8 cellular contexts compared by ENCODE assay signal in the genomic region with DNA sequence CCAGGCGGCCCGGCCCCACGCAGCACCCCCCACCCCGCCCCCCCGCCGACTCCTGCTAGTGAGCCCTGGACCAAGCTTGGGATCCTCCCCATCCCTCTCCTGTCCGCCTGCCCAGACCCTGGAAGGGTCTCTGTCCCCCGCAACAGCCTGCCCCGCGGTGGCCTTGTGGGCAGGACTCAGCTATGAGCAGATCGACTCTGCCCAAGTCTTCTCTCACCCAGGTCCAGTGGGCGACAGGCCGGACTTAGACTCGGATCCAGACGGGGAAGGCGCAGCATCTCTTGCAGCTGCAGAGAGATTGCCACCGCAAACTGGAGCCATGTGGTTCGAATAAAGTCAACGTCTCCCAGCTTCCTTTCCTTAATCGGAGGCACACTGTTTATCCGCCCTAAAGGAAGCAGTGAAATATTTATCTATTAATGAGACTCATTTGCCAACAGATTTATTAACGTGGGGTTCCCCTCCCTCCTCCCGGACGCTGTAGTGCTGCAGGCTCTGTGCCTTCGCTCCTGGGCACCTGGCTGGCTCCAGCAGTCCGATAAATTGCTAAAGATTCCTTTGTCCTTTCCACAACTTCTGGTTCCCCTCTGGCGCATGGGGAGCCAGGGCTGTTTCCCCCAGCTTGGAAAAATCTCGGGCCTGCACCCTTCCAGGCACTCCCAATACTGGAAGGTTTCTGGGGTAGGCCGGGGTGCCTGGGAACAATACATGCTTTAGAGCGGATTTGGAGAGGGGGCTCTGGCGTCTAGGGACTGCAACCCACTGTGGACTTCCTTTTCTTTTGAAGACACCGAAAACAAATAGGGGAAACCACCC. TPM values are rescaled to one million over a fixed set of nuclear protein-coding genes. Genes with fewer than 3 reads are reported as not detected.
DNase-seq lines count a peak whose midpoint lies in the region; FAIRE-seq and TF ChIP-seq lines count a peak whose summit lies in the region.
"Had no signal": no experiment of that assay in that cellular context is flagged by ENCODE, and none has a peak within 500 bp of the region (broad histone marks: within the 10 kb centered on the region; RNA-seq: fewer than 3 reads in every experiment).

No MANE protein-coding gene starts in this region.

- no peak overlapping the region for H4K5ac ChIP-seq in H9 (ENCODE audit: insufficient read length, low read depth, low read length)

- H2BK15ac ChIP-seq in H9 (ENCODE audit: low read depth, low read length) = no peak overlapping the region
- no peak overlapping the region for H2BK15ac ChIP-seq in neuronal stem cell (ENCODE audit: low read length)

- no peak overlapping the region for H4K91ac ChIP-seq in H9 (ENCODE audit: insufficient read length, low read depth, low read length)
- H4K91ac ChIP-seq in neuronal stem cell (ENCODE audit: low read depth, low read length, poor library complexity) = no peak overlapping the region

- no peaks in the 10 kb centered on the region for H4K20me1 ChIP-seq in H9 (ENCODE audit: control insufficient read depth, insufficient read depth, insufficient read length)

- H3K9me3 ChIP-seq in H9 (ENCODE audit: control insufficient read depth, low read depth, low read length) = no peaks in the 10 kb centered on the region
- H3K9me3 ChIP-seq in neuronal stem cell (replicated peaks in 1 of 2; ENCODE audit: control insufficient read depth in 2 of 2, insufficient read depth in 1 of 2, low read depth in 1 of 2, low read length in 2 of 2) = peaks cover 25 to 38% of the 10 kb centered on the region in 2 donors

- no peak overlapping the region for H3K56ac ChIP-seq in H9 (ENCODE audit: insufficient read length, low read depth, low read length)

- H3K23ac ChIP-seq in H9 (ENCODE audit: insufficient read length, low read depth, low read length) (no peak overlapping the region), neuronal stem cell (ENCODE audit: low read depth, low read length, poor library complexity) (no peak overlapping the region)

- no peak overlapping the region for H3K27ac Mint-ChIP-seq in H9
- H3K27ac Mint-ChIP-seq in activated naive CD4-positive, alpha-beta T cell treated with anti-CD3 and anti-CD28 coated beads, Interleukin-2, amount 50 U/mL, for 24 hours = peak overlapping the region; percentile 61

- H3K4me2 ChIP-seq in H9 (ENCODE audit: insufficient read depth, insufficient read length, low read length) (no peak overlapping the region), neuronal stem cell (ENCODE audit: insufficient read depth, low read length, poor library complexity, severe bottlenecking) (no peak overlapping the region)

- no peak for TF ChIP-seq CTCF in H9 (conservative IDR thresholded peaks at IDR 0.05)

- H3K79me1 ChIP-seq in H9 (ENCODE audit: insufficient read depth, low read depth, low read length, poor library complexity, severe bottlenecking) = no peaks in the 10 kb centered on the region
- peaks cover 2% of the 10 kb centered on the region for H3K79me1 ChIP-seq in neuronal stem cell (ENCODE audit: low read depth, low read length)

- H2AFZ ChIP-seq in H9 (ENCODE audit: low read length) (no peak overlapping the region), neuronal stem cell (ENCODE audit: low read length) (peak overlapping the region; percentile 79)

- no peak overlapping the region for H2BK20ac ChIP-seq in H9 (ENCODE audit: low read depth, low read length, poor library complexity, severe bottlenecking)

- H2AK5ac ChIP-seq in H9 (ENCODE audit: insufficient read length, low read length) (no peak overlapping the region), neuronal stem cell (ENCODE audit: low read depth, low read length) (no peak overlapping the region)

- H3K27me3 ChIP-seq in H9 (ENCODE audit: insufficient read depth, low read length) (peaks cover 97% of the 10 kb centered on the region), neuronal stem cell (ENCODE audit: control insufficient read depth in 3 of 3, insufficient read depth in 3 of 3, low read depth in 1 of 3, low read length in 3 of 3) (peaks cover 80 to 98% (median 94%) of the 10 kb centered on the region in 3 experiments)

- peak overlapping the region in 1 of 2 experiments; percentile 17; a peak in 2 of 5 replicates for H3K4me3 Mint-ChIP-seq in H9
- no peak overlapping the region for H3K4me3 Mint-ChIP-seq in activated naive CD4-positive, alpha-beta T cell treated with anti-CD3 and anti-CD28 coated beads, Interleukin-2, amount 50 U/mL, for 24 hours

- H3K36me3 Mint-ChIP-seq in H9 (ENCODE audit: insufficient read depth in 1 of 3, low read depth in 3 of 3) = peaks cover 0 to 6% (median 0%) of the 10 kb centered on the region in 3 experiments; a peak in 3 of 7 replicates
- H3K36me3 Mint-ChIP-seq in activated naive CD4-positive, alpha-beta T cell treated with anti-CD3 and anti-CD28 coated beads, Interleukin-2, amount 50 U/mL, for 24 hours = peaks cover 3% of the 10 kb centered on the region

- H3K9ac ChIP-seq in H9 (ENCODE audit: extremely low read depth, insufficient read length, low read length) (no peak overlapping the region), neuronal stem cell (ENCODE audit: low read depth, low read length, poor library complexity) (no peak overlapping the region)

- no peaks in the 10 kb centered on the region for H3K36me3 ChIP-seq in neuronal stem cell (replicated peaks in 1 of 2; ENCODE audit: control insufficient read depth in 2 of 2, insufficient read depth in 2 of 2, low read length in 2 of 2)

- H3K4me1 ChIP-seq in H9 (ENCODE audit: insufficient read depth, low read length) (no peaks in the 10 kb centered on the region), neuronal stem cell (ENCODE audit: control insufficient read depth in 2 of 2, insufficient read depth in 1 of 2, low read depth in 1 of 2, low read length in 2 of 2) (no peaks in the 10 kb centered on the region)

- H4K8ac ChIP-seq in H9 (replicated peaks; ENCODE audit: insufficient read length, low read depth, low read length) (no peak overlapping the region), neuronal stem cell (ENCODE audit: low read depth, low read length) (no peak overlapping the region)

- WGBS in H9 (ENCODE audit: extremely low coverage, insufficient read length, low lambda C conversion rate) = no CpG with 5 or more reads among the region's 32 CpGs
- WGBS in neuronal stem cell (ENCODE audit: extremely low coverage in 2 of 2, insufficient read length in 2 of 2, insufficient replicate concordance in 1 of 2), 2 donors = no CpG with 5 or more reads among the region's 32 CpGs

- H3K14ac ChIP-seq in H9 (ENCODE audit: insufficient read depth, low read length) (no peak overlapping the region), neuronal stem cell (ENCODE audit: low read length) (no peak overlapping the region)

- no peaks in the 10 kb centered on the region for H3K23me2 ChIP-seq in H9 (ENCODE audit: insufficient read length, low read depth, low read length, poor library complexity, severe bottlenecking)

- no peak overlapping the region for H3K4ac ChIP-seq in H9 (ENCODE audit: low read depth, low read length)
- H3K4ac ChIP-seq in neuronal stem cell (ENCODE audit: low read length) = no peak overlapping the region

- DNase-seq in H9 (peak; percentile 14), neuronal stem cell (ENCODE audit: low spot score) (no peak), GM19239 (ENCODE audit: insufficient read length, low spot score) (no peak), amniotic stem cell (lab: John Stamatoyannopoulos, UW) (no peak), pons (ENCODE audit: low spot score) (no peak)
- DNase-seq: hypothalamus had no signal

- no peak overlapping the region for H3K4me3 ChIP-seq in neuronal stem cell (ENCODE audit: low read length in 2 of 2)
- H3K4me3 ChIP-seq: K562 had no signal

- H3K18ac ChIP-seq in H9 (ENCODE audit: insufficient read length, low read depth, low read length) (no peak overlapping the region), neuronal stem cell (ENCODE audit: low read length) (no peak overlapping the region)

- H2BK12ac ChIP-seq in H9 (ENCODE audit: insufficient read length, low read depth, low read length) = no peak overlapping the region
- H2BK12ac ChIP-seq in neuronal stem cell (ENCODE audit: low read length) = no peak overlapping the region

- H3K27ac ChIP-seq in H9 (ENCODE audit: insufficient read length, low read depth, low read length) (no peak overlapping the region), neuronal stem cell (replicated peaks; ENCODE audit: low read length) (no peak overlapping the region)

- H3K79me2 ChIP-seq in H9 (ENCODE audit: insufficient read depth, low read length) = no peaks in the 10 kb centered on the region

- peaks cover 3 to 11% of the 10 kb centered on the region in 2 experiments; a peak in 3 of 4 replicates for H3K4me1 Mint-ChIP-seq in H9
- peaks cover 50% of the 10 kb centered on the region for H3K4me1 Mint-ChIP-seq in activated naive CD4-positive, alpha-beta T cell treated with anti-CD3 and anti-CD28 coated beads, Interleukin-2, amount 50 U/mL, for 24 hours

- H2BK5ac ChIP-seq in H9 (ENCODE audit: insufficient read length, low read length) (no peak overlapping the region), neuronal stem cell (ENCODE audit: low read length) (no peak overlapping the region)

- peaks cover 13 to 24% of the 10 kb centered on the region in 2 experiments for H3K9me3 Mint-ChIP-seq in H9
- H3K9me3 Mint-ChIP-seq in activated naive CD4-positive, alpha-beta T cell treated with anti-CD3 and anti-CD28 coated beads, Interleukin-2, amount 50 U/mL, for 24 hours = no peaks in the 10 kb centered on the region

- H3K27me3 Mint-ChIP-seq in H9 (ENCODE audit: low read depth) = peaks cover 98% of the 10 kb centered on the region
- peaks cover 64% of the 10 kb centered on the region for H3K27me3 Mint-ChIP-seq in activated naive CD4-positive, alpha-beta T cell treated with anti-CD3 and anti-CD28 coated beads, Interleukin-2, amount 50 U/mL, for 24 hours

- H3T11ph ChIP-seq in H9 (ENCODE audit: low read length) = no peak overlapping the region

- no peak overlapping the region for H2BK120ac ChIP-seq in H9 (ENCODE audit: low read depth, low read length, poor library complexity, severe bottlenecking)
- no peak overlapping the region for H2BK120ac ChIP-seq in neuronal stem cell (ENCODE audit: low read depth, low read length)

- no peak for FAIRE-seq in GM19239 (lab: Jason Lieb, UNC)
- FAIRE-seq: K562 had no signal

RNA-seq across cellular contexts. Expression of a gene that starts 0.6 kb away (rescaled TPM):
- total RNA-seq in H9 (2021) = not detected in 2 replicates
- not detected for polyA plus RNA-seq in neuronal stem cell (2013, experiment 1 of 2)
- polyA plus RNA-seq in neuronal stem cell (2013, experiment 2 of 2) = not detected
- total RNA-seq: K562 had no signal
- polyA plus RNA-seq: K562 had no signal

RNA-seq across cellular contexts. Expression of a gene that starts 4.7 kb away (rescaled TPM):
- not detected in 2 replicates for total RNA-seq in H9 (2021)
- not detected for polyA plus RNA-seq in neuronal stem cell (2013, experiment 1 of 2)
- polyA plus RNA-seq in neuronal stem cell (2013, experiment 2 of 2) = not detected

RNA-seq across cellular contexts. Expression of a gene that starts 8.2 kb away (rescaled TPM):
- total RNA-seq in H9 (2021) = not detected in 2 replicates
- not detected for polyA plus RNA-seq in neuronal stem cell (2013, experiment 1 of 2)
- polyA plus RNA-seq in neuronal stem cell (2013, experiment 2 of 2) = not detected
- total RNA-seq: K562 had no signal
- polyA plus RNA-seq: K562 had no signal

RNA-seq across cellular contexts. Expression of a gene that starts 9.5 kb away (rescaled TPM):
- not detected in 2 replicates for total RNA-seq in H9 (2021)
- polyA plus RNA-seq in neuronal stem cell (2013, experiment 1 of 2) = not detected
- polyA plus RNA-seq in neuronal stem cell (2013, experiment 2 of 2) = not detected
- total RNA-seq: K562 had no signal
- polyA plus RNA-seq: K562 had no signal

RNA-seq across cellular contexts. Expression of a gene that starts 13.6 kb away (rescaled TPM):
- not detected in 2 replicates for total RNA-seq in H9 (2021)
- not detected for polyA plus RNA-seq in neuronal stem cell (2013, experiment 1 of 2)
- not detected for polyA plus RNA-seq in neuronal stem cell (2013, experiment 2 of 2)
- total RNA-seq: K562 had no signal
